ENCODE assay signal across 11 cellular contexts in genomic region chr7:150811-151221, GRCh38. TPM values are rescaled to one million over a fixed set of nuclear protein-coding genes. Genes with fewer than 3 reads are reported as not detected.
DNase-seq lines count a peak whose midpoint lies in the region; ATAC-seq, FAIRE-seq and TF ChIP-seq lines count a peak whose summit lies in the region.
"Had no signal": no experiment of that assay in that cellular context is flagged by ENCODE, and none has a peak within 500 bp of the region (broad histone marks: within the 10 kb centered on the region; RNA-seq: fewer than 3 reads in every experiment).

No MANE protein-coding gene starts in this region.

- 89 to 91% methylated on average over 10 to 13 of the region's 13 CpGs for WGBS in endodermal cell (ENCODE audit: insufficient coverage in 1 of 2, insufficient read length in 1 of 2), 2 experiments

- H3K9ac ChIP-seq in endodermal cell (ENCODE audit: extremely low read depth, low read length, poor library complexity, severe bottlenecking) = no peak overlapping the region

- peak overlapping the region in 6 of 8 donors; percentile 46 to 94 (median 72) for H3K4me3 Mint-ChIP-seq in CD4-positive, alpha-beta memory T cell
- H3K4me3 Mint-ChIP-seq in endodermal cell = no peak overlapping the region

- no TSS peak for BruUV-seq in Panc1 (replicated peaks; lab: Mats Ljungman, UMichigan)

- FAIRE-seq in D721Med (lab: Jason Lieb, UNC) = no peak

- peaks cover 10 to 26% (median 17%) of the 10 kb centered on the region in 4 donors for H3K4me1 Mint-ChIP-seq in CD4-positive, alpha-beta memory T cell
- H3K4me1 Mint-ChIP-seq in endodermal cell = peaks cover 16% of the 10 kb centered on the region

- ATAC-seq in Panc1 (no peak), GM18861 (IDR thresholded peaks at IDR 0.05; ENCODE audit: unreplicated experiment) (no peak)
- ATAC-seq: foreskin keratinocyte had no signal

- intact Hi-C loops in CD4-positive, alpha-beta memory T cell (cut with micrococcal nuclease) = no loop called here
- intact Hi-C loops in Panc1 (cut with micrococcal nuclease; ENCODE audit: unreplicated experiment) = no loop called here

- POLR2A ChIA-PET in CD4-positive, alpha-beta memory T cell (lab: Charles Lee; ENCODE audit: partially characterized antibody) = no interaction called here
- POLR2A ChIA-PET in Panc1 (lab: Charles Lee) = no interaction called here

- H3K27ac Mint-ChIP-seq in CD4-positive, alpha-beta memory T cell = peak overlapping the region in 5 of 7 donors; percentile 29 to 93 (median 86)
- H3K27ac Mint-ChIP-seq in endodermal cell = peak overlapping the region; percentile 38

- H3K9me3 ChIP-seq in CD4-positive, alpha-beta memory T cell (ENCODE audit: control insufficient read depth in 1 of 2, low read length in 2 of 2) = no peaks in the 10 kb centered on the region
- H3K9me3 ChIP-seq in Panc1 (ENCODE audit: control insufficient read depth, insufficient read depth, low read depth, low read length) (no peaks in the 10 kb centered on the region), endodermal cell (ENCODE audit: control insufficient read depth, low read length) (no peaks in the 10 kb centered on the region)

- peaks cover 3 to 8% of the 10 kb centered on the region in 2 donors for H3K36me3 Mint-ChIP-seq in CD4-positive, alpha-beta memory T cell
- H3K36me3 Mint-ChIP-seq in endodermal cell (ENCODE audit: low read depth) = peaks cover 14% of the 10 kb centered on the region

- no peak overlapping the region for H3K27ac ChIP-seq in CD4-positive, alpha-beta memory T cell (ENCODE audit: low read depth, low read length)
- peak overlapping the region; percentile 99; the same call in 1 of the 2 replicates for H3K27ac ChIP-seq in Panc1 (ENCODE audit: low read length)
- H3K27ac ChIP-seq in endodermal cell (ENCODE audit: low read depth, low read length) = no peak overlapping the region
- H3K27ac ChIP-seq: foreskin keratinocyte had no signal

- H3K36me3 ChIP-seq in CD4-positive, alpha-beta memory T cell (ENCODE audit: insufficient read depth, low read length) = no peaks in the 10 kb centered on the region
- H3K36me3 ChIP-seq in Panc1 (ENCODE audit: control insufficient read depth, insufficient read depth, low read length) = no peaks in the 10 kb centered on the region
- peaks cover 12% of the 10 kb centered on the region for H3K36me3 ChIP-seq in endodermal cell (ENCODE audit: control insufficient read depth, insufficient read depth, low read length)

- DNase-seq in CD4-positive, alpha-beta memory T cell = no peak
- DNase-seq in Panc1 (ENCODE audit: low read depth, low spot score) = no peak
- DNase-seq in endodermal cell = no peak
- peak; percentile 8 for DNase-seq in pons (ENCODE audit: low spot score)
- no peak for DNase-seq in HT-29 (ENCODE audit: low spot score)
- no peak for DNase-seq in D721Med (ENCODE audit: insufficient read length, low spot score)
- no peak for DNase-seq in T-helper 9 cell
- DNase-seq: EL, foreskin keratinocyte, NCI-H1694 had no signal

- peaks cover 0 to 3% of the 10 kb centered on the region in 2 donors for H3K27me3 Mint-ChIP-seq in CD4-positive, alpha-beta memory T cell
- no peaks in the 10 kb centered on the region for H3K27me3 Mint-ChIP-seq in endodermal cell (ENCODE audit: insufficient read depth)

- in situ Hi-C loops in Panc1 (cut with HindIII; ENCODE audit: low pct_unique_long_range_greater_than_20kb, low sequenced_read_pairs) = no loop called here

- TF ChIP-seq CTCF in Panc1 (IDR thresholded peaks at IDR 0.05) (no peak), endodermal cell (conservative IDR thresholded peaks at IDR 0.05) (no peak), D721Med (IDR thresholded peaks at IDR 0.05; ENCODE audit: insufficient read depth, missing control alignments) (no peak)

- no peak overlapping the region for H3K4me3 ChIP-seq in CD4-positive, alpha-beta memory T cell (ENCODE audit: low read length in 2 of 2)
- no peak overlapping the region for H3K4me3 ChIP-seq in Panc1 (ENCODE audit: low read depth in 2 of 2, low read length in 2 of 2)
- no peak overlapping the region for H3K4me3 ChIP-seq in endodermal cell (ENCODE audit: low read length)

- no peaks in the 10 kb centered on the region for H3K27me3 ChIP-seq in CD4-positive, alpha-beta memory T cell (ENCODE audit: insufficient read depth, low read length)
- H3K27me3 ChIP-seq in Panc1 (ENCODE audit: control insufficient read depth, insufficient read depth, low read length) (no peaks in the 10 kb centered on the region), endodermal cell (ENCODE audit: control insufficient read depth, insufficient read depth, low read length, poor library complexity, severe bottlenecking) (no peaks in the 10 kb centered on the region)
- H3K27me3 ChIP-seq: foreskin keratinocyte had no signal

- peaks cover 0 to 7% (median 0%) of the 10 kb centered on the region in 8 donors for H3K9me3 Mint-ChIP-seq in CD4-positive, alpha-beta memory T cell
- no peaks in the 10 kb centered on the region for H3K9me3 Mint-ChIP-seq in endodermal cell

- peaks cover 17% of the 10 kb centered on the region for H3K4me1 ChIP-seq in CD4-positive, alpha-beta memory T cell (ENCODE audit: insufficient read depth, low read length)
- H3K4me1 ChIP-seq in Panc1 (ENCODE audit: control insufficient read depth, insufficient read depth, low read length) (peaks cover 6% of the 10 kb centered on the region), endodermal cell (ENCODE audit: control insufficient read depth, insufficient read depth, low read length) (no peaks in the 10 kb centered on the region)

- CTCF ChIA-PET in CD4-positive, alpha-beta memory T cell (lab: Charles Lee; ENCODE audit: partially characterized antibody) = no interaction called here
- CTCF ChIA-PET in Panc1 (lab: Charles Lee) = no interaction called here

RNA-seq across cellular contexts. Expression of gene FAM20C, which starts 41.6 kb away (rescaled TPM):
- total RNA-seq in CD4-positive, alpha-beta memory T cell = 1 to 10 TPM; 4.7 to 7.8 TPM
- not detected for polyA plus RNA-seq in CD4-positive, alpha-beta memory T cell
- 62.4 TPM for total RNA-seq in Panc1 (2021; ENCODE audit: unreplicated experiment)
- 91.8 TPM for polyA plus RNA-seq in Panc1 (2012; ENCODE audit: insufficient read length)
- total RNA-seq in endodermal cell = 10 to 100 TPM; 33.5 to 53.5 TPM
- 19.9 TPM for polyA plus RNA-seq in endodermal cell (2013, experiment 1 of 2)
- 18.4 TPM for polyA plus RNA-seq in endodermal cell (2013, experiment 2 of 2)
- not detected in 2 replicates for total RNA-seq in HT-29 (2014; rRNA removed; shearing (Covaris generic))
